In the genomic region with DNA sequence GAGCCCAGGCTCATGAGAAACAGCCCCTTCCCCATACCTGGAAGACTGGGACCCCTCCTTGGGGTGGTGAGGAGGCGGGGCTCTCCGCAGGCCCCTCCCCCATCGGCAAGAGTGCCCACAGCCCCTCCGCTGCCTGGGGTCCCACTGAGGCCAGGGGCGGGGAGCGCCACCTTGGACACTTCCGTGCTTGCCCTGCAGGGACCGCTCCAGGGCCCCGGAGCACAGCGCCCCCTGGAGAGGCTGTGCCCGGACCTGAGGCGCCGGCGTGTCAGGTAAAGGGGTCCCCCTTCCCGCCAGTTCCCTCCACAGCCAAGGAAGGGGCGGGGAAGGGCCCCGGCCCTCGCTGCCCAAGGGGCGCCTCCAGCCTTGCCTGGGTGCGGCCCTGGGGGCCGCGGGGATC, we compare ENCODE assay signal across 13 cellular contexts. TPM values are rescaled to one million over a fixed set of nuclear protein-coding genes. Genes with fewer than 3 reads are reported as not detected.
DNase-seq lines count a peak whose midpoint lies in the region; ATAC-seq and TF ChIP-seq lines count a peak whose summit lies in the region.
"Had no signal": no experiment of that assay in that cellular context is flagged by ENCODE, and none has a peak within 500 bp of the region (broad histone marks: within the 10 kb centered on the region; RNA-seq: fewer than 3 reads in every experiment).

No MANE protein-coding gene starts in this region.

- no peak for ATAC-seq in activated naive CD8-positive, alpha-beta T cell treated with anti-CD3 and anti-CD28 coated beads, Interleukin-2, amount 50 U/mL, for 24 hours
- ATAC-seq in HG02678 (IDR thresholded peaks at IDR 0.05; ENCODE audit: unreplicated experiment) = no peak
- ATAC-seq: activated T-helper 17 cell treated with anti-CD3 and anti-CD28 coated beads, Interleukin-2, amount 50 U/mL, for 72 hours had no signal

- H3K18ac ChIP-seq in H9 (ENCODE audit: insufficient read length, low read depth, low read length) = no peak overlapping the region

- no peaks in the 10 kb centered on the region for H3K9me3 ChIP-seq in BLaER1 treated with 17β-estradiol and CSF1 and Interleukin-3, amounts not matched to agents 10 nM and 100 nM (replicated peaks in 1 of 11)
- H3K9me3 ChIP-seq in H9 (ENCODE audit: control insufficient read depth, low read depth, low read length) = no peaks in the 10 kb centered on the region
- no peaks in the 10 kb centered on the region for H3K9me3 ChIP-seq in endodermal cell (ENCODE audit: control insufficient read depth, low read length)
- no peaks in the 10 kb centered on the region for H3K9me3 ChIP-seq in vagina
- H3K9me3 ChIP-seq: heart right ventricle, left ventricle myocardium inferior had no signal

- no peak overlapping the region for H2BK12ac ChIP-seq in H9 (ENCODE audit: insufficient read length, low read depth, low read length)

- no peak overlapping the region for H2BK20ac ChIP-seq in H9 (ENCODE audit: low read depth, low read length, poor library complexity, severe bottlenecking)

- no peak overlapping the region for H2BK5ac ChIP-seq in H9 (ENCODE audit: insufficient read length, low read length)

- H3T11ph ChIP-seq in H9 (ENCODE audit: low read length) = no peak overlapping the region

- H4K91ac ChIP-seq in H9 (ENCODE audit: insufficient read length, low read depth, low read length) = no peak overlapping the region

- H2AFZ ChIP-seq in H9 (ENCODE audit: low read length) = no peak overlapping the region

- no peak overlapping the region for H3K27ac Mint-ChIP-seq in H9
- no peak overlapping the region for H3K27ac Mint-ChIP-seq in endodermal cell
- H3K27ac Mint-ChIP-seq in mesothelial cell of epicardium = no peak overlapping the region
- no peak overlapping the region for H3K27ac Mint-ChIP-seq in activated naive CD8-positive, alpha-beta T cell treated with anti-CD3 and anti-CD28 coated beads, Interleukin-2, amount 50 U/mL, for 24 hours
- H3K27ac Mint-ChIP-seq: activated T-helper 17 cell treated with anti-CD3 and anti-CD28 coated beads, Interleukin-2, amount 50 U/mL, for 72 hours; naive B cell had no signal

- no peak overlapping the region for H3K4me3 ChIP-seq in BLaER1 treated with 17β-estradiol and CSF1 and Interleukin-3, amounts not matched to agents 10 nM and 100 nM
- H3K4me3 ChIP-seq in endodermal cell (ENCODE audit: low read length) = no peak overlapping the region
- H3K4me3 ChIP-seq in vagina = no peak overlapping the region
- H3K4me3 ChIP-seq: heart right ventricle, left ventricle myocardium inferior had no signal

- H4K5ac ChIP-seq in H9 (ENCODE audit: insufficient read length, low read depth, low read length) = no peak overlapping the region

- no peak overlapping the region for H4K8ac ChIP-seq in H9 (replicated peaks; ENCODE audit: insufficient read length, low read depth, low read length)

- no peak overlapping the region for H2AK5ac ChIP-seq in H9 (ENCODE audit: insufficient read length, low read length)

- H3K9ac ChIP-seq in BLaER1 treated with 17β-estradiol and CSF1 and Interleukin-3, amounts not matched to agents 10 nM and 100 nM = peak overlapping the region in 5 of 11 experiments; percentile 17 to 73 (median 66); a peak in 8 of 22 replicates
- H3K9ac ChIP-seq in H9 (ENCODE audit: extremely low read depth, insufficient read length, low read length) (no peak overlapping the region), endodermal cell (ENCODE audit: extremely low read depth, low read length, poor library complexity, severe bottlenecking) (no peak overlapping the region)

- H3K36me3 Mint-ChIP-seq in H9 (ENCODE audit: insufficient read depth in 1 of 3, low read depth in 3 of 3) (peaks cover 10 to 26% (median 25%) of the 10 kb centered on the region in 3 experiments; a peak in 6 of 7 replicates), endodermal cell (ENCODE audit: low read depth) (peaks cover 19% of the 10 kb centered on the region), mesothelial cell of epicardium (peaks cover 8% of the 10 kb centered on the region)
- H3K36me3 Mint-ChIP-seq in activated naive CD8-positive, alpha-beta T cell treated with anti-CD3 and anti-CD28 coated beads, Interleukin-2, amount 50 U/mL, for 24 hours (ENCODE audit: low read depth) = no peaks in the 10 kb centered on the region
- H3K36me3 Mint-ChIP-seq: naive B cell had no signal

- no peak overlapping the region for H3K56ac ChIP-seq in H9 (ENCODE audit: insufficient read length, low read depth, low read length)

- H4K20me1 ChIP-seq in BLaER1 treated with 17β-estradiol and CSF1 and Interleukin-3, amounts not matched to agents 10 nM and 100 nM = no peaks in the 10 kb centered on the region
- H4K20me1 ChIP-seq in H9 (ENCODE audit: control insufficient read depth, insufficient read depth, insufficient read length) = no peaks in the 10 kb centered on the region

- H3K9me3 Mint-ChIP-seq in H9 (no peaks in the 10 kb centered on the region), endodermal cell (no peaks in the 10 kb centered on the region), mesothelial cell of epicardium (no peaks in the 10 kb centered on the region)
- no peaks in the 10 kb centered on the region for H3K9me3 Mint-ChIP-seq in activated naive CD8-positive, alpha-beta T cell treated with anti-CD3 and anti-CD28 coated beads, Interleukin-2, amount 50 U/mL, for 24 hours
- H3K9me3 Mint-ChIP-seq: activated T-helper 17 cell treated with anti-CD3 and anti-CD28 coated beads, Interleukin-2, amount 50 U/mL, for 72 hours; naive B cell had no signal

- no peak overlapping the region for H2BK120ac ChIP-seq in H9 (ENCODE audit: low read depth, low read length, poor library complexity, severe bottlenecking)

- no peaks in the 10 kb centered on the region for H3K79me1 ChIP-seq in H9 (ENCODE audit: insufficient read depth, low read depth, low read length, poor library complexity, severe bottlenecking)

- peaks cover 14 to 54% (median 43%) of the 10 kb centered on the region in 10 experiments for H3K4me1 ChIP-seq in BLaER1 treated with 17β-estradiol and CSF1 and Interleukin-3, amounts not matched to agents 10 nM and 100 nM
- peaks cover 3% of the 10 kb centered on the region; the same call in 1 of the 2 replicates for H3K4me1 ChIP-seq in H9 (ENCODE audit: insufficient read depth, low read length)
- H3K4me1 ChIP-seq in endodermal cell (ENCODE audit: control insufficient read depth, insufficient read depth, low read length) = no peaks in the 10 kb centered on the region
- peaks cover 8% of the 10 kb centered on the region for H3K4me1 ChIP-seq in vagina

- no peaks in the 10 kb centered on the region for H3K79me2 ChIP-seq in H9 (ENCODE audit: insufficient read depth, low read length)

- H3K4me3 Mint-ChIP-seq in H9 (no peak overlapping the region), endodermal cell (no peak overlapping the region), mesothelial cell of epicardium (no peak overlapping the region)
- H3K4me3 Mint-ChIP-seq in activated naive CD8-positive, alpha-beta T cell treated with anti-CD3 and anti-CD28 coated beads, Interleukin-2, amount 50 U/mL, for 24 hours = no peak overlapping the region
- H3K4me3 Mint-ChIP-seq: activated T-helper 17 cell treated with anti-CD3 and anti-CD28 coated beads, Interleukin-2, amount 50 U/mL, for 72 hours; naive B cell had no signal

- no peak overlapping the region for H2BK15ac ChIP-seq in H9 (ENCODE audit: low read depth, low read length)

- H3K4ac ChIP-seq in H9 (ENCODE audit: low read depth, low read length) = no peak overlapping the region

- no peaks in the 10 kb centered on the region for H3K36me3 ChIP-seq in BLaER1 treated with 17β-estradiol and CSF1 and Interleukin-3, amounts not matched to agents 10 nM and 100 nM
- H3K36me3 ChIP-seq in endodermal cell (ENCODE audit: control insufficient read depth, insufficient read depth, low read length) (peaks cover 17% of the 10 kb centered on the region), vagina (no peaks in the 10 kb centered on the region)
- H3K36me3 ChIP-seq: heart right ventricle, left ventricle myocardium inferior had no signal

- peak; percentile 82 for TF ChIP-seq CTCF in H9 (conservative IDR thresholded peaks at IDR 0.05)
- peak; percentile 86 for TF ChIP-seq CTCF in endodermal cell (conservative IDR thresholded peaks at IDR 0.05)
- peak; percentile 19 for TF ChIP-seq CTCF in mesothelial cell of epicardium (IDR thresholded peaks at IDR 0.05; ENCODE audit: unreplicated experiment)
- TF ChIP-seq CTCF in vagina (IDR thresholded peaks at IDR 0.05) = no peak

- H3K27me3 ChIP-seq in BLaER1 treated with 17β-estradiol and CSF1 and Interleukin-3, amounts not matched to agents 10 nM and 100 nM = no peaks in the 10 kb centered on the region
- H3K27me3 ChIP-seq in H9 (ENCODE audit: insufficient read depth, low read length) (no peaks in the 10 kb centered on the region), endodermal cell (ENCODE audit: control insufficient read depth, insufficient read depth, low read length, poor library complexity, severe bottlenecking) (no peaks in the 10 kb centered on the region), vagina (no peaks in the 10 kb centered on the region)

- intact Hi-C loops in vagina (cut with DNase I) = no loop called here

- DNase-seq in H9 (peak; percentile 87), endodermal cell (peak; percentile 89), mesothelial cell of epicardium (ENCODE audit: low spot score in 2 of 2, unreplicated experiment in 2 of 2) (no peak), vagina (ENCODE audit: extremely low spot score in 2 of 2) (no peak), foreskin melanocyte (no peak)
- DNase-seq in activated naive CD8-positive, alpha-beta T cell treated with anti-CD3 and anti-CD28 coated beads, Interleukin-2, amount 50 U/mL, for 24 hours = no peak
- DNase-seq: heart right ventricle, left ventricle myocardium inferior, naive B cell, NCI-H510A had no signal

- H3K4me1 Mint-ChIP-seq in H9 (peaks cover 12 to 18% of the 10 kb centered on the region in 2 experiments), endodermal cell (no peaks in the 10 kb centered on the region), mesothelial cell of epicardium (no peaks in the 10 kb centered on the region)
- no peaks in the 10 kb centered on the region for H3K4me1 Mint-ChIP-seq in activated naive CD8-positive, alpha-beta T cell treated with anti-CD3 and anti-CD28 coated beads, Interleukin-2, amount 50 U/mL, for 24 hours
- H3K4me1 Mint-ChIP-seq: activated T-helper 17 cell treated with anti-CD3 and anti-CD28 coated beads, Interleukin-2, amount 50 U/mL, for 72 hours; naive B cell had no signal

- H3K27me3 Mint-ChIP-seq in H9 (ENCODE audit: low read depth) (no peaks in the 10 kb centered on the region), endodermal cell (ENCODE audit: insufficient read depth) (no peaks in the 10 kb centered on the region), mesothelial cell of epicardium (ENCODE audit: low read depth) (no peaks in the 10 kb centered on the region)
- H3K27me3 Mint-ChIP-seq in activated naive CD8-positive, alpha-beta T cell treated with anti-CD3 and anti-CD28 coated beads, Interleukin-2, amount 50 U/mL, for 24 hours = peaks cover 5% of the 10 kb centered on the region
- H3K27me3 Mint-ChIP-seq: naive B cell had no signal

- no peaks in the 10 kb centered on the region for H3K23me2 ChIP-seq in H9 (ENCODE audit: insufficient read length, low read depth, low read length, poor library complexity, severe bottlenecking)

- peak overlapping the region in 8 of 11 experiments; percentile 52 to 94 (median 74); a peak in 15 of 22 replicates for H3K27ac ChIP-seq in BLaER1 treated with 17β-estradiol and CSF1 and Interleukin-3, amounts not matched to agents 10 nM and 100 nM
- H3K27ac ChIP-seq in H9 (ENCODE audit: insufficient read length, low read depth, low read length) (no peak overlapping the region), endodermal cell (ENCODE audit: low read depth, low read length) (no peak overlapping the region), vagina (no peak overlapping the region)
- H3K27ac ChIP-seq: heart right ventricle, left ventricle myocardium inferior had no signal

- no peak overlapping the region for H3K23ac ChIP-seq in H9 (ENCODE audit: insufficient read length, low read depth, low read length)

- WGBS in H9 (ENCODE audit: extremely low coverage, insufficient read length, low lambda C conversion rate) = no CpG with 5 or more reads among the region's 22 CpGs
- 90 to 91% methylated on average over 6 to 22 of the region's 22 CpGs for WGBS in endodermal cell (ENCODE audit: insufficient coverage in 1 of 2, insufficient read length in 1 of 2), 2 experiments

- H3K14ac ChIP-seq in H9 (ENCODE audit: insufficient read depth, low read length) = no peak overlapping the region; the same call in 1 of the 2 replicates

- TF ChIP-seq POLR2A in vagina (IDR thresholded peaks at IDR 0.05) = no peak

- H3K4me2 ChIP-seq in BLaER1 treated with 17β-estradiol and CSF1 and Interleukin-3, amounts not matched to agents 10 nM and 100 nM = peak overlapping the region in 10 of 11 experiments; percentile 24 to 78 (median 69); a peak in 18 of 22 replicates
- no peak overlapping the region for H3K4me2 ChIP-seq in H9 (ENCODE audit: insufficient read depth, insufficient read length, low read length)

RNA-seq across cellular contexts. Expression of a gene that starts 21.5 kb away (rescaled TPM):
- 36.8 and 37.2 TPM in 2 replicates for total RNA-seq in H9 (2021)
- 10 to 100 TPM; 59.5 to 61.5 TPM for total RNA-seq in endodermal cell
- polyA plus RNA-seq in endodermal cell (2013, experiment 1 of 2) = 27.8 TPM
- 26.1 TPM for polyA plus RNA-seq in endodermal cell (2013, experiment 2 of 2)
- total RNA-seq in mesothelial cell of epicardium = 34.6 to 36.6 TPM (median 35.7 TPM) in 3 replicates
- 42.2 TPM for total RNA-seq in vagina

RNA-seq across cellular contexts. Expression of a gene that starts 43.4 kb away (rescaled TPM):
- not detected in 2 replicates for total RNA-seq in H9 (2021)
- total RNA-seq in endodermal cell = not detected
- polyA plus RNA-seq in endodermal cell (2013, experiment 1 of 2) = not detected
- polyA plus RNA-seq in endodermal cell (2013, experiment 2 of 2) = not detected
- 0.25 TPM in 1 of 3 replicates, not detected in the others for total RNA-seq in mesothelial cell of epicardium
- total RNA-seq in vagina = 5.9 TPM
- total RNA-seq: heart right ventricle, left ventricle myocardium inferior had no signal
- polyA plus RNA-seq: heart right ventricle had no signal

Comparison
In these comparisons a context has a peak if more than half of its experiments do, and no peak if none do; other contexts are left out.
1. H3K27ac ChIP-seq: peak in BLaER1 treated with 17β-estradiol and CSF1 and Interleukin-3, amounts not matched to agents 10 nM and 100 nM (8 of 11); none in H9 (single experiment), endodermal cell (single experiment) and vagina (single experiment).
2. DNase-seq: peak in H9 (single experiment) and endodermal cell (single experiment); none in mesothelial cell of epicardium (0 of 2), vagina (0 of 2), foreskin melanocyte (single experiment) and activated naive CD8-positive, alpha-beta T cell treated with anti-CD3 and anti-CD28 coated beads, Interleukin-2, amount 50 U/mL, for 24 hours (single experiment).
3. CTCF ChIP-seq: peak in H9 (single experiment), endodermal cell (single experiment) and mesothelial cell of epicardium (single experiment); none in vagina (0 of 3).